ENCODE assay signal across 13 cellular contexts in genomic region chr14:52692248-52692962, GRCh38. TPM values are rescaled to one million over a fixed set of nuclear protein-coding genes. Genes with fewer than 3 reads are reported as not detected.
DNase-seq lines count a peak whose midpoint lies in the region; ATAC-seq and TF ChIP-seq lines count a peak whose summit lies in the region.
"Had no signal": no experiment of that assay in that cellular context is flagged by ENCODE, and none has a peak within 500 bp of the region (broad histone marks: within the 10 kb centered on the region; RNA-seq: fewer than 3 reads in every experiment).

No MANE protein-coding gene starts in this region.

- TF ChIP-seq POLR2A in NB4 (IDR thresholded peaks at IDR 0.05; ENCODE audit: extremely low read depth, insufficient read length) = no peak

- CTCF ChIA-PET in Calu3 (lab: Charles Lee) = no interaction called here

- H3K4me3 ChIP-seq in NB4 (ENCODE audit: low read depth, low read length) = no peak overlapping the region
- H3K4me3 ChIP-seq: upper lobe of left lung had no signal

- H3K36me3 Mint-ChIP-seq in Calu3 (ENCODE audit: insufficient read depth, unreplicated experiment) = peaks cover 32% of the 10 kb centered on the region
- H3K36me3 Mint-ChIP-seq in activated naive CD8-positive, alpha-beta T cell = no peaks in the 10 kb centered on the region
- peaks cover 3% of the 10 kb centered on the region for H3K36me3 Mint-ChIP-seq in memory B cell

- intact Hi-C loops in Calu3 (cut with micrococcal nuclease; ENCODE audit: unreplicated experiment) = loop anchor here (5.0 kb wide), 1 partner anchor 40 kb away; no protein-coding TSS in a partner anchor

- ATAC-seq in memory B cell (ENCODE audit: low read depth) (no peak), GM18907 (IDR thresholded peaks at IDR 0.05; ENCODE audit: unreplicated experiment) (no peak)
- ATAC-seq: foreskin keratinocyte, HCT116 had no signal

- DNase-seq in Calu3 = no peak
- DNase-seq in NB4 (ENCODE audit: low read depth) = peak; percentile 80
- no peak for DNase-seq in memory B cell (ENCODE audit: low spot score in 2 of 2)
- no peak for DNase-seq in DMS53 (lab: John Stamatoyannopoulos, UW)
- no peak for DNase-seq in NCI-H774 (lab: John Stamatoyannopoulos, UW)
- no peak for DNase-seq in mesenteric fat pad (ENCODE audit: low spot score)
- DNase-seq: activated effector memory CD4-positive, alpha-beta T cell treated with Interleukin-2 at 50 U/mL for 16 hours; foreskin keratinocyte; stimulated activated CD4-positive, alpha-beta T cell treated with anti-CD3 and anti-CD28 coated beads, Interleukin-2, amount 100 ng/mL, for 48 hours had no signal

- H3K9me3 Mint-ChIP-seq in Calu3 (ENCODE audit: low read depth, unreplicated experiment) (no peaks in the 10 kb centered on the region), memory B cell (no peaks in the 10 kb centered on the region)
- no peaks in the 10 kb centered on the region for H3K9me3 Mint-ChIP-seq in activated naive CD8-positive, alpha-beta T cell (ENCODE audit: low read depth)

- TF ChIP-seq CTCF in Calu3 (IDR thresholded peaks at IDR 0.05; ENCODE audit: unreplicated experiment) = no peak
- no peak for TF ChIP-seq CTCF in NB4 (IDR thresholded peaks at IDR 0.05; ENCODE audit: low read depth, low read length)

- peaks cover 45% of the 10 kb centered on the region for H3K4me1 Mint-ChIP-seq in Calu3 (ENCODE audit: low read depth, unreplicated experiment)
- H3K4me1 Mint-ChIP-seq in activated naive CD8-positive, alpha-beta T cell (ENCODE audit: low read depth) = peaks cover 67% of the 10 kb centered on the region
- peaks cover 40% of the 10 kb centered on the region for H3K4me1 Mint-ChIP-seq in memory B cell

- no peaks in the 10 kb centered on the region for H3K27me3 Mint-ChIP-seq in Calu3 (ENCODE audit: unreplicated experiment)
- H3K27me3 Mint-ChIP-seq in activated naive CD8-positive, alpha-beta T cell = no peaks in the 10 kb centered on the region
- no peaks in the 10 kb centered on the region for H3K27me3 Mint-ChIP-seq in memory B cell

- H3K27ac Mint-ChIP-seq in Calu3 (ENCODE audit: unreplicated experiment) (peak overlapping the region; percentile 86), memory B cell (no peak overlapping the region)
- H3K27ac Mint-ChIP-seq in activated naive CD8-positive, alpha-beta T cell = peak overlapping the region; percentile 43

- BruUV-seq in Calu3 (replicated peaks; lab: Mats Ljungman, UMichigan) = no TSS peak

- H3K4me3 Mint-ChIP-seq in Calu3 (ENCODE audit: low read depth, unreplicated experiment) (peak overlapping the region; percentile 90), memory B cell (peak overlapping the region; percentile 24)
- H3K4me3 Mint-ChIP-seq in activated naive CD8-positive, alpha-beta T cell = peak overlapping the region; percentile 60

RNA-seq across cellular contexts. Expression of gene ERO1A, which starts 3.0 kb away (rescaled TPM):
- total RNA-seq in Calu3 (2022) = 117 and 129 TPM in 2 replicates
- total RNA-seq in mesenteric fat pad = 37.8 TPM

RNA-seq across cellular contexts. Expression of gene PSMC6, which starts 14.6 kb away (rescaled TPM):
- 104 TPM in 2 replicates for total RNA-seq in Calu3 (2022)
- 79.6 TPM for total RNA-seq in mesenteric fat pad

RNA-seq across cellular contexts. Expression of gene STYX, which starts 37.6 kb away (rescaled TPM):
- 13.1 and 13.6 TPM in 2 replicates for total RNA-seq in Calu3 (2022)
- total RNA-seq in mesenteric fat pad = 13.9 TPM

Comparison
In these comparisons a context has a peak if more than half of its experiments do, and no peak if none do; other contexts are left out.
1. H3K4me3 Mint-ChIP-seq: peak in every context shown above with its lines; median percentile 90 in Calu3; 60 in activated naive CD8-positive, alpha-beta T cell; 24 in memory B cell.